20 cellular contexts compared by ENCODE assay signal in the genomic region with DNA sequence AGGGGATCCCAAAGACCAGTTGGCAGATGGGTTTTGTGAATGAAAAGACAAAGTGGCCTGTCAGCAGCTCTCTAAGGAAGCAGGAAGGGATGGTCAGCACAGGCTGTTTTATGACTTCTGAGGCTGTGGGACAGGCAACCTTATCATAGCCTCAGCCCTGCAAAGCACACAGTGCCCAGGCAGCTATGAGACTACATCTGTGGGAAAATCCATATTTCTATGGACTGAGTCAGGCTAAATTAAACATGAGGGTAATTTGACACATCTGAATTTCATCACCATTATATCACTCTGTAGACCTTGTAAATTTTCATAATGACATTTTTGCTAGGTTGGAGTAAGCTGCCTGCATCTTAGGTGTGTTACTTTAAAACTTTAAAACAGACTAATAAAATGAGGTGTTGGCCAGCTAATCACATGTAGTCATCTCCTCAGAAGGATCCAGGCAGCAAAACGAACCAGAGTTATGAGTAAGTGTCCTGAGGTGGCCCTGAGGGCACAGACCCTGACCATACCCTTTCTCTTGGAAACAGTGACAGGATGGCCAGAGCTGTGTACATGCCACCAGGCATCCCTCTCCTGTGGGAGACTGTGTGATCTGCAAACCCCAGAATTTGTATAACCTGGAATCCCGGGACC. TPM values are rescaled to one million over a fixed set of nuclear protein-coding genes. Genes with fewer than 3 reads are reported as not detected.
DNase-seq lines count a peak whose midpoint lies in the region; ATAC-seq, FAIRE-seq and TF ChIP-seq lines count a peak whose summit lies in the region.
"Had no signal": no experiment of that assay in that cellular context is flagged by ENCODE, and none has a peak within 500 bp of the region (broad histone marks: within the 10 kb centered on the region; RNA-seq: fewer than 3 reads in every experiment).

No MANE protein-coding gene starts in this region.

- POLR2A ChIA-PET in PC-9 (lab: Charles Lee; ENCODE audit: unreplicated experiment) = interaction anchor here (0.6 kb wide), 1 partner anchor 133 kb away, joined by 4 read pairs; no protein-coding TSS in a partner anchor

- H2AFZ ChIP-seq in PC-9 (no peak overlapping the region), Karpas-422 (ENCODE audit: low read length) (no peak overlapping the region)

- peak; percentile 57 for FAIRE-seq in pancreas (lab: Jason Lieb, UNC)
- FAIRE-seq: GM18507 had no signal

- H3K27me3 ChIP-seq in PC-9 (ENCODE audit: insufficient read depth, low read depth) = no peaks in the 10 kb centered on the region
- H3K27me3 ChIP-seq in pancreas = no peaks in the 10 kb centered on the region
- no peaks in the 10 kb centered on the region for H3K27me3 ChIP-seq in Karpas-422 (ENCODE audit: low read length)
- H3K27me3 ChIP-seq: BLaER1, sigmoid colon had no signal

- H3K36me3 Mint-ChIP-seq in activated naive CD4-positive, alpha-beta T cell treated with anti-CD3 and anti-CD28 coated beads for 36 hours (ENCODE audit: low read depth) = no peaks in the 10 kb centered on the region

- H3K4me1 ChIP-seq in PC-9 (replicated peaks; ENCODE audit: insufficient read depth) = peaks cover 64% of the 10 kb centered on the region
- no peaks in the 10 kb centered on the region for H3K4me1 ChIP-seq in pancreas
- no peaks in the 10 kb centered on the region for H3K4me1 ChIP-seq in Karpas-422 (ENCODE audit: low read length)
- H3K4me1 ChIP-seq: BLaER1, sigmoid colon had no signal

- DNase-seq in GM04504 (ENCODE audit: low read depth) (peak; percentile 75), PC-9 (peak in 1 of 2 experiments; percentile 99), epithelial cell of prostate (ENCODE audit: low read depth, low spot score) (peak; percentile 57), pancreas (no peak), Karpas-422 (no peak)
- no peak for DNase-seq in activated naive CD4-positive, alpha-beta T cell treated with anti-CD3 and anti-CD28 coated beads for 36 hours
- DNase-seq: activated CD4-positive, alpha-beta T cell treated with anti-CD3 and anti-CD28 coated beads for 36 hours; activated CD8-positive, alpha-beta memory T cell treated with anti-CD3 and anti-CD28 coated beads, Interleukin-2, amount 50 U/mL, for 4 hours; activated gamma-delta T cell; hippocampal formation; left cardiac atrium; NCI-H1092 treated with DMSO at 0.1 percent for 48 hours; NCI-H82; occipital lobe; sigmoid colon; stimulated activated CD4-positive, alpha-beta T cell treated with anti-CD3 and anti-CD28 coated beads, Interleukin-4, amount 100 ng/mL, for 1 hour had no signal

- intact Hi-C loops in PC-9 (cut with micrococcal nuclease; ENCODE audit: unreplicated experiment) = loop anchor here (5.0 kb wide), 1 partner anchor 186 kb away; no protein-coding TSS in a partner anchor
- intact Hi-C loops in pancreas (cut with DNase I) = no loop called here
- intact Hi-C loops in activated naive CD4-positive, alpha-beta T cell treated with anti-CD3 and anti-CD28 coated beads for 36 hours (cut with micrococcal nuclease) = no loop called here

- no peaks in the 10 kb centered on the region for H3K9me3 ChIP-seq in PC-9 (ENCODE audit: insufficient read depth, low read depth)
- H3K9me3 ChIP-seq in pancreas = no peaks in the 10 kb centered on the region
- no peaks in the 10 kb centered on the region for H3K9me3 ChIP-seq in Karpas-422 (ENCODE audit: low read length)
- H3K9me3 ChIP-seq: BLaER1, sigmoid colon had no signal

- H4K20me1 ChIP-seq in PC-9 (ENCODE audit: insufficient read depth) (no peaks in the 10 kb centered on the region), Karpas-422 (ENCODE audit: insufficient read depth, low read depth, low read length) (no peaks in the 10 kb centered on the region)
- H4K20me1 ChIP-seq: BLaER1 had no signal

- no peak overlapping the region for H3K9ac ChIP-seq in Karpas-422 (ENCODE audit: low read length)
- H3K9ac ChIP-seq: BLaER1 had no signal

- ATAC-seq in pancreas (peak in 2 of 4 donors; percentile 40 to 65), HG02840 (IDR thresholded peaks at IDR 0.05; ENCODE audit: low FRiP score, unreplicated experiment) (no peak)
- ATAC-seq: activated CD4-positive, alpha-beta T cell treated with anti-CD3 and anti-CD28 coated beads for 36 hours had no signal

- peak overlapping the region; percentile 69 for H3K27ac ChIP-seq in PC-9
- H3K27ac ChIP-seq in epithelial cell of prostate = no peak overlapping the region
- H3K27ac ChIP-seq in pancreas = no peak overlapping the region
- H3K27ac ChIP-seq in Karpas-422 (ENCODE audit: low read length) = no peak overlapping the region
- H3K27ac ChIP-seq: BLaER1, sigmoid colon had no signal

- H3K9me2 ChIP-seq in PC-9 (ENCODE audit: insufficient read depth) (no peaks in the 10 kb centered on the region), Karpas-422 (replicated peaks; ENCODE audit: insufficient read depth, low read length) (no peaks in the 10 kb centered on the region)

- H3K27ac Mint-ChIP-seq in activated naive CD4-positive, alpha-beta T cell treated with anti-CD3 and anti-CD28 coated beads for 36 hours = no peak overlapping the region
- H3K27ac Mint-ChIP-seq: activated CD4-positive, alpha-beta T cell treated with anti-CD3 and anti-CD28 coated beads for 36 hours; T-helper 2 cell treated with Interferon-gamma antibody and Interleukin-4, amounts not matched to agents 5 μg/mL and 100 μg/mL, for 36 hours had no signal

- 41 to 42% methylated on average over 2 of the region's 2 CpGs for WGBS in pancreas, 2 donors

- BruUV-seq in PC-9 (replicated peaks; lab: Mats Ljungman, UMichigan) = no TSS peak

- H3K4me3 Mint-ChIP-seq in activated naive CD4-positive, alpha-beta T cell treated with anti-CD3 and anti-CD28 coated beads for 36 hours = no peak overlapping the region
- H3K4me3 Mint-ChIP-seq: activated CD4-positive, alpha-beta T cell treated with anti-CD3 and anti-CD28 coated beads for 36 hours; T-helper 2 cell treated with Interferon-gamma antibody and Interleukin-4, amounts not matched to agents 5 μg/mL and 100 μg/mL, for 36 hours had no signal

- H3K4me1 Mint-ChIP-seq in activated naive CD4-positive, alpha-beta T cell treated with anti-CD3 and anti-CD28 coated beads for 36 hours (ENCODE audit: low read depth) = no peaks in the 10 kb centered on the region
- H3K4me1 Mint-ChIP-seq: activated CD4-positive, alpha-beta T cell treated with anti-CD3 and anti-CD28 coated beads for 36 hours had no signal

- peak overlapping the region; percentile 46 for H3K4me2 ChIP-seq in PC-9
- no peak overlapping the region for H3K4me2 ChIP-seq in Karpas-422 (ENCODE audit: low read depth, low read length, poor library complexity, severe bottlenecking)
- H3K4me2 ChIP-seq: BLaER1 had no signal

- H3K4me3 ChIP-seq in PC-9 (no peak overlapping the region), pancreas (no peak overlapping the region), Karpas-422 (ENCODE audit: low read length) (no peak overlapping the region)
- H3K4me3 ChIP-seq: BLaER1, sigmoid colon had no signal

- TF ChIP-seq CTCF in PC-9 (conservative IDR thresholded peaks at IDR 0.05) = no peak
- no peak for TF ChIP-seq CTCF in pancreas (IDR thresholded peaks at IDR 0.05)

- peaks cover 9% of the 10 kb centered on the region; the same call in 1 of the 2 replicates for H3K36me3 ChIP-seq in PC-9 (ENCODE audit: low read depth)
- no peaks in the 10 kb centered on the region for H3K36me3 ChIP-seq in pancreas
- H3K36me3 ChIP-seq in Karpas-422 (ENCODE audit: insufficient read depth, low read length) = no peaks in the 10 kb centered on the region
- H3K36me3 ChIP-seq: BLaER1, sigmoid colon had no signal

- no peaks in the 10 kb centered on the region for H3K9me3 Mint-ChIP-seq in activated naive CD4-positive, alpha-beta T cell treated with anti-CD3 and anti-CD28 coated beads for 36 hours
- H3K9me3 Mint-ChIP-seq: T-helper 2 cell treated with Interferon-gamma antibody and Interleukin-4, amounts not matched to agents 5 μg/mL and 100 μg/mL, for 36 hours had no signal

- H3K79me2 ChIP-seq in PC-9 (ENCODE audit: low read depth) (peaks cover 33% of the 10 kb centered on the region), Karpas-422 (ENCODE audit: low read length) (no peaks in the 10 kb centered on the region)

- peaks cover 11% of the 10 kb centered on the region for H3K27me3 Mint-ChIP-seq in activated naive CD4-positive, alpha-beta T cell treated with anti-CD3 and anti-CD28 coated beads for 36 hours (ENCODE audit: low read depth)

- CTCF ChIA-PET in PC-9 (lab: Charles Lee) = no interaction called here
- CTCF ChIA-PET in activated naive CD4-positive, alpha-beta T cell treated with anti-CD3 and anti-CD28 coated beads for 36 hours (lab: Charles Lee) = no interaction called here

- peaks cover 37% of the 10 kb centered on the region for H3F3A ChIP-seq in PC-9 (ENCODE audit: insufficient read depth, low read depth)

RNA-seq across cellular contexts. Expression of a gene that starts 14.6 kb away (rescaled TPM):
- 5.5 and 9.7 TPM in 2 replicates for total RNA-seq in PC-9 (2021)
- under 1 TPM in 4 of 6 donors, not detected in 2; 0.25 to 0.72 (median 0.40) TPM for total RNA-seq in pancreas
- 1 to 10 TPM in 1 of 2 donors, under 1 TPM in 1; 0.59 to 1.1 TPM for polyA plus RNA-seq in pancreas
- total RNA-seq in Karpas-422 (2014; rRNA removed; shearing (Covaris generic); ENCODE audit: low replicate concordance) = not detected in 2 replicates
- total RNA-seq in activated naive CD4-positive, alpha-beta T cell treated with anti-CD3 and anti-CD28 coated beads for 36 hours = not detected
- total RNA-seq: activated CD4-positive, alpha-beta T cell treated with anti-CD3 and anti-CD28 coated beads for 36 hours had no signal

Comparison
In these comparisons a context has a peak if more than half of its experiments do, and no peak if none do; other contexts are left out.
1. DNase-seq: peak in GM04504 (single experiment) and epithelial cell of prostate (single experiment); none in pancreas (0 of 6), Karpas-422 (single experiment) and activated naive CD4-positive, alpha-beta T cell treated with anti-CD3 and anti-CD28 coated beads for 36 hours (single experiment).